ENCODE assay signal across 19 cellular contexts in genomic region chr12:130766470-130766869, GRCh38. TPM values are rescaled to one million over a fixed set of nuclear protein-coding genes. Genes with fewer than 3 reads are reported as not detected.
A peak's percentile ranks its signal among the peaks of the same experiment; 100 is the strongest.
DNase-seq lines count a peak whose midpoint lies in the region; ATAC-seq, FAIRE-seq and TF ChIP-seq lines count a peak whose summit lies in the region.
"Had no signal": no experiment of that assay in that cellular context is flagged by ENCODE, and none has a peak within 500 bp of the region (broad histone marks: within the 10 kb centered on the region; RNA-seq: fewer than 3 reads in every experiment).

No MANE protein-coding gene starts in this region.

- H3K27me3 Mint-ChIP-seq in stimulated activated naive CD8-positive, alpha-beta T cell treated with anti-CD3 and anti-CD28 coated beads, Interleukin-15, amount 100 ng/mL, for 72 hours: peaks cover 19% of the 10 kb centered on the region

- H2BK12ac ChIP-seq in H1 (ENCODE audit: low read depth, low read length): no peak overlapping the region

- no peaks in the 10 kb centered on the region for H3K79me1 ChIP-seq in H1 (ENCODE audit: low read depth, low read length)

- H3K4me1 Mint-ChIP-seq in stimulated activated naive CD8-positive, alpha-beta T cell treated with anti-CD3 and anti-CD28 coated beads, Interleukin-15, amount 100 ng/mL, for 72 hours: no peaks in the 10 kb centered on the region
- H3K4me1 Mint-ChIP-seq: H9 had no signal

- no peaks in the 10 kb centered on the region for H3K9me3 Mint-ChIP-seq in stimulated activated naive CD8-positive, alpha-beta T cell treated with anti-CD3 and anti-CD28 coated beads, Interleukin-15, amount 100 ng/mL, for 72 hours
- H3K9me3 Mint-ChIP-seq: CD4-positive, alpha-beta memory T cell; H9; HFFc6 had no signal

- no peak overlapping the region for H2BK15ac ChIP-seq in H1 (ENCODE audit: low read length)

- 89% methylated on average over 2 of the region's 2 CpGs; no CpG with 5 or more reads in 1 of the 2 experiments for WGBS in H1 (ENCODE audit: extremely low coverage in 1 of 2, insufficient coverage in 1 of 2, insufficient read length in 1 of 2, insufficient replicate concordance in 2 of 2, low coverage in 1 of 2, low lambda C conversion rate in 2 of 2, missing lambda C conversion rate in 1 of 2), 2 experiments

- no peak overlapping the region for H3K27ac Mint-ChIP-seq in stimulated activated naive CD8-positive, alpha-beta T cell treated with anti-CD3 and anti-CD28 coated beads, Interleukin-15, amount 100 ng/mL, for 72 hours
- H3K27ac Mint-ChIP-seq: CD4-positive, alpha-beta memory T cell; H9; HFFc6 had no signal

- TF ChIP-seq RAD21 in H1 (IDR thresholded peaks at IDR 0.05 in 1 of 2, conservative IDR thresholded peaks at IDR 0.05 in 1 of 2; ENCODE audit: low read depth in 2 of 2, low read length in 2 of 2): no peak

- ATAC-seq in stimulated activated naive CD8-positive, alpha-beta T cell treated with anti-CD3 and anti-CD28 coated beads, Interleukin-15, amount 100 ng/mL, for 72 hours: no peak
- ATAC-seq: HCT116 had no signal

- no peak overlapping the region for H3K4me2 ChIP-seq in H1 (ENCODE audit: insufficient read depth in 1 of 2, low read depth in 2 of 2, low read length in 2 of 2)

- H4K8ac ChIP-seq in H1 (ENCODE audit: extremely low read depth, insufficient read depth, low read length): no peak overlapping the region

- TF ChIP-seq CTCF in H1 (IDR thresholded peaks at IDR 0.05; ENCODE audit: control extremely low read depth in 1 of 3, insufficient read depth in 1 of 3, low read depth in 1 of 3, low read length in 3 of 3): no peak

- H2AK5ac ChIP-seq in H1 (ENCODE audit: low read depth, low read length): no peak overlapping the region

- no peak overlapping the region for H3K27ac ChIP-seq in H1 (ENCODE audit: low read depth, low read length)
- H3K27ac ChIP-seq: GM23248 had no signal

- H3K4me1 ChIP-seq in H1 (replicated peaks in 1 of 4; ENCODE audit: control insufficient read depth in 3 of 4, insufficient read depth in 4 of 4, low read length in 3 of 4): no peaks in the 10 kb centered on the region

- H3K9me3 ChIP-seq in H1 (ENCODE audit: insufficient read depth in 2 of 2, low read depth in 1 of 2, low read length in 1 of 2): peaks cover 5 to 13% of the 10 kb centered on the region in 2 experiments; a peak in 2 of 4 replicates

- POLR2A ChIA-PET in H1 (lab: Charles Lee; ENCODE audit: partially characterized antibody): interaction anchor here (1.2 kb wide), 1 partner anchor 10 kb away, joined by 3 read pairs; no protein-coding TSS in a partner anchor

- H3K14ac ChIP-seq in H1 (ENCODE audit: insufficient read length): no peak overlapping the region

- no peak overlapping the region for H3K18ac ChIP-seq in H1 (ENCODE audit: extremely low read depth, low read length)

- H3K23me2 ChIP-seq in H1 (ENCODE audit: low read depth, low read length): peaks cover 18% of the 10 kb centered on the region

- H2BK20ac ChIP-seq in H1 (ENCODE audit: low read length): no peak overlapping the region

- H3K36me3 ChIP-seq in H1 (ENCODE audit: control insufficient read depth in 2 of 4, insufficient read depth in 4 of 4, low read length in 3 of 4): peaks cover 0 to 13% (median 3%) of the 10 kb centered on the region in 4 experiments; a peak in 2 of 8 replicates

- no peak overlapping the region for H3K23ac ChIP-seq in H1 (ENCODE audit: insufficient read length)

- FAIRE-seq in GM12892 (lab: Jason Lieb, UNC) (peak; percentile 81), HTR-8/SVneo (lab: Jason Lieb, UNC) (peak; percentile 99), H1 (lab: Jason Lieb, UNC) (no peak)
- FAIRE-seq: GM18507 had no signal

- no peak overlapping the region for H2BK5ac ChIP-seq in H1 (ENCODE audit: low read depth, low read length)

- peak overlapping the region; percentile 75 for H3K56ac ChIP-seq in H1 (replicated peaks; ENCODE audit: insufficient read length, low read depth, low read length)

- no peak overlapping the region for H4K5ac ChIP-seq in H1 (ENCODE audit: insufficient read length, low read depth, low read length)

- no peak overlapping the region for H2BK120ac ChIP-seq in H1 (replicated peaks; ENCODE audit: low read depth, low read length)

- no peak overlapping the region for H3K4me3 ChIP-seq in H1 (ENCODE audit: extremely low read depth in 1 of 4, insufficient read depth in 2 of 4, low read depth in 3 of 4, low read length in 4 of 4)
- H3K4me3 ChIP-seq: GM23248 had no signal

- TF ChIP-seq EP300 in H1 (IDR thresholded peaks at IDR 0.05; ENCODE audit: borderline replicate concordance in 1 of 2, low read depth in 2 of 2, low read length in 2 of 2): no peak

- peaks cover 0 to 8% of the 10 kb centered on the region in 2 experiments for H4K20me1 ChIP-seq in H1 (replicated peaks in 1 of 2; ENCODE audit: control insufficient read depth in 1 of 2, insufficient read depth in 2 of 2, low read length in 2 of 2)

- peaks cover 0 to 6% (median 0%) of the 10 kb centered on the region in 4 experiments; a peak in 1 of 7 replicates for H3K27me3 ChIP-seq in H1 (replicated peaks in 1 of 4; ENCODE audit: control insufficient read depth in 3 of 4, extremely low read depth in 1 of 4, insufficient read depth in 3 of 4, low read length in 3 of 4)

- no peak overlapping the region for H3K4ac ChIP-seq in H1 (replicated peaks; ENCODE audit: insufficient read length, low read depth, low read length)

- no peak for DNase-seq in GM12892 (ENCODE audit: insufficient read length)
- DNase-seq in HTR-8/SVneo (ENCODE audit: insufficient read length, low spot score): no peak
- DNase-seq in H1 (ENCODE audit: low read depth in 1 of 2, low spot score in 2 of 2): no peak
- DNase-seq in activated effector memory CD4-positive, alpha-beta T cell treated with anti-CD3 and anti-CD28 coated beads, Interleukin-2, amount 50 U/mL, for 16 hours: no peak
- no peak for DNase-seq in stimulated activated naive CD8-positive, alpha-beta T cell treated with anti-CD3 and anti-CD28 coated beads, Interleukin-15, amount 100 ng/mL, for 72 hours
- DNase-seq in RPMI8226: no peak
- DNase-seq: C1 segment of cervical spinal cord; Calu3; CD4-positive, alpha-beta memory T cell; COR-L47; DMS53; DMS79 treated with DMSO at 0.1 percent for 48 hours; GF-D8; GM23248; H9; HFFc6 had no signal

- CTCF ChIA-PET in H1 (lab: Charles Lee; ENCODE audit: partially characterized antibody): interaction anchor here (1.5 kb wide), 2 partner anchors 16 to 18 kb away, joined by 3 to 4 read pairs; no protein-coding TSS in a partner anchor

- H4K91ac ChIP-seq in H1 (replicated peaks; ENCODE audit: insufficient read length, low read length): no peak overlapping the region

- TF ChIP-seq POLR2A in GM12892 (IDR thresholded peaks at IDR 0.05; ENCODE audit: low read depth, low read length): no peak
- TF ChIP-seq POLR2A in H1 (IDR thresholded peaks at IDR 0.05; ENCODE audit: control extremely low read depth in 1 of 2, low read depth in 2 of 2, low read length in 2 of 2): no peak

- H3K9ac ChIP-seq in H1 (replicated peaks in 1 of 4; ENCODE audit: extremely low read depth in 1 of 4, low read depth in 3 of 4, low read length in 3 of 4): no peak overlapping the region
- H3K9ac ChIP-seq: GM23248 had no signal

- no peak overlapping the region for H2AFZ ChIP-seq in H1 (ENCODE audit: low read length)
- H2AFZ ChIP-seq: GM23248 had no signal

- H3K79me2 ChIP-seq in H1 (ENCODE audit: control insufficient read depth in 1 of 2, insufficient read depth in 2 of 2, low read length in 2 of 2): peaks cover 0 to 14% of the 10 kb centered on the region in 2 experiments; a peak in 1 of 4 replicates

- no peak overlapping the region for H3K4me3 Mint-ChIP-seq in stimulated activated naive CD8-positive, alpha-beta T cell treated with anti-CD3 and anti-CD28 coated beads, Interleukin-15, amount 100 ng/mL, for 72 hours
- H3K4me3 Mint-ChIP-seq: CD4-positive, alpha-beta memory T cell; H9; HFFc6 had no signal

TF ChIP-seq in H1, 55 proteins besides CTCF, POLR2A, EP300 and RAD21 (continues in another document):
- TF ChIP-seq TAF1 (IDR thresholded peaks at IDR 0.05; ENCODE audit: low read depth, low read length): no peak
- no peak for TF ChIP-seq CREB1 (IDR thresholded peaks at IDR 0.05)
- no peak for TF ChIP-seq RNF2 (IDR thresholded peaks at IDR 0.05; ENCODE audit: borderline replicate concordance, low read depth, low read length, missing control alignments, poor library complexity, severe bottlenecking)
- TF ChIP-seq YY1 (IDR thresholded peaks at IDR 0.05; ENCODE audit: low read depth, low read length): no peak
- no peak for TF ChIP-seq SIX5 (IDR thresholded peaks at IDR 0.05; ENCODE audit: low read depth, low read length)
- no peak for TF ChIP-seq GTF2F1 (IDR thresholded peaks at IDR 0.05; ENCODE audit: borderline replicate concordance, low read depth, low read length)
- TF ChIP-seq FOSL1 (IDR thresholded peaks at IDR 0.05; ENCODE audit: insufficient read depth, low read depth, low read length): no peak
- TF ChIP-seq TEAD4 (IDR thresholded peaks at IDR 0.05; ENCODE audit: low read depth, low read length): no peak
- TF ChIP-seq HDAC6 (IDR thresholded peaks at IDR 0.05; ENCODE audit: low read depth, low read length): no peak
- no peak for TF ChIP-seq MAFK (IDR thresholded peaks at IDR 0.05; ENCODE audit: low read depth, low read length)
- TF ChIP-seq ASH2L (IDR thresholded peaks at IDR 0.05; ENCODE audit: low read length): no peak

RNA-seq across cellular contexts. Expression of gene RIMBP2, which starts 50.4 kb away (rescaled TPM):
- 1.6 TPM for polyA plus RNA-seq in GM12892 (2012; ENCODE audit: missing spikeins)
- 0.31 and 0.65 TPM in 2 replicates for total RNA-seq in H1 (2021; fragmentation: NEBNext Ultra II Directional; extraction: Animal tissue kit (Norgen Biotek cat#: 25700))
- polyA plus RNA-seq in H1 (2011; rRNA removed): 0.18 and 0.52 TPM in 2 replicates
- 0.43 TPM for polyA plus RNA-seq in H1 (2011; cell fraction: cytosol; rRNA removed)
- polyA plus RNA-seq in H1 (2011; cell fraction: nucleus; rRNA removed): 0.73 TPM
- polyA plus RNA-seq in H1 (2012, experiment 1 of 2): 0.08 to 0.66 TPM (median 0.31 TPM) in 4 replicates
- polyA plus RNA-seq in H1 (2012, experiment 2 of 2): not detected
- polyA plus RNA-seq in H1 (2013, experiment 1 of 2): 0.59 TPM
- 0.48 TPM for polyA plus RNA-seq in H1 (2013, experiment 2 of 2)
- polyA minus RNA-seq in H1 (2011; rRNA and poly(A)+ RNA removed): 0.17 and 0.60 TPM in 2 replicates
- polyA minus RNA-seq in H1 (2011; cell fraction: cytosol; rRNA and poly(A)+ RNA removed): not detected
- polyA minus RNA-seq in H1 (2011; cell fraction: nucleus; rRNA and poly(A)+ RNA removed): 0.90 TPM
- total RNA-seq: A172, GM23248, HFFc6 had no signal
- polyA plus RNA-seq: CD4-positive, alpha-beta memory T cell; GM23248 had no signal
